Comparison of ENCODE assay signal across 20 cellular contexts in the genomic region with DNA sequence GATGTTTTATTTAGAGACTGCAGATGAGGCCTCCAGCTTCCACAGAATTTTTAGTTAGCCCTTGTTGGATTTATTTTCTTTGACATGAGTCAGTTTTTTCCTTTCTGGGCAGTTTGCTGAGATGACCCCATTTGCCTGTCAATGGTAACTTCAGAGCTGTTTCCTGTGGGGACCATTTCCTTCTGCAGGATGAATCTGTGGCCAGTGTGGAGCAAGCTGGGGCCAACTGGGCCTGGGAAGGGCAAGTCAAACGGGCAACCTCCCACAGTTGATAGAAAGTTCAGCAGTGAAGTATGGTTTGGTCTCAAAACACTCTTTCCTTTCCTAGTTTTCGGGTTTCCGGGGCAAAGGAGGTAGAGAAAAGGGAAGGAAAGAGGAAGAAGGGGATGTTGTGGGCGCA.
"Had no signal": no experiment of that assay in that cellular context is flagged by ENCODE, and none has a peak within 500 bp of the region (broad histone marks: within the 10 kb centered on the region; RNA-seq: fewer than 3 reads in every experiment).

No MANE protein-coding gene starts in this region.

- H3K27ac ChIP-seq: adrenal gland had no signal

- H3K4me1 Mint-ChIP-seq: T-cell had no signal

- ATAC-seq: activated CD4-positive, CD25-positive, alpha-beta regulatory T cell treated with anti-CD3 and anti-CD28 coated beads, Interleukin-2, amount 50 U/mL, for 24 hours; activated CD8-positive, alpha-beta T cell treated with anti-CD3 and anti-CD28 coated beads, Interleukin-2, amount 10 ng/mL, durations not matched to agents 7 days and 5 days; T-cell had no signal

- H3K27me3 Mint-ChIP-seq: activated naive CD8-positive, alpha-beta T cell treated with anti-CD3 and anti-CD28 coated beads, Interleukin-2, amount 10 ng/mL, durations not matched to agents 7 days and 5 days had no signal

- H3K4me3 Mint-ChIP-seq: activated CD8-positive, alpha-beta T cell treated with anti-CD3 and anti-CD28 coated beads, Interleukin-2, amount 10 ng/mL, durations not matched to agents 7 days and 5 days; activated naive CD8-positive, alpha-beta T cell treated with anti-CD3 and anti-CD28 coated beads, Interleukin-2, amount 10 ng/mL, durations not matched to agents 7 days and 5 days; T-cell had no signal

- H3K9me3 ChIP-seq: adrenal gland had no signal

- H3K27me3 ChIP-seq: adrenal gland had no signal

- H3K9me3 Mint-ChIP-seq: activated naive CD8-positive, alpha-beta T cell treated with anti-CD3 and anti-CD28 coated beads, Interleukin-2, amount 10 ng/mL, durations not matched to agents 7 days and 5 days; T-cell had no signal

- H3K36me3 ChIP-seq: adrenal gland, WERI-Rb-1 had no signal

- DNase-seq: activated CD4-positive, alpha-beta T cell treated with anti-CD3 and anti-CD28 coated beads for 4 hours; activated CD8-positive, alpha-beta memory T cell treated with anti-CD3 and anti-CD28 coated beads, Interleukin-2, amount 50 U/mL, for 48 hours; activated CD8-positive, alpha-beta T cell treated with anti-CD3 and anti-CD28 coated beads, Interleukin-2, amount 10 ng/mL, durations not matched to agents 7 days and 5 days; activated naive CD4-positive, alpha-beta T cell treated with anti-CD3 and anti-CD28 coated beads, Interleukin-2, amount 50 U/mL, for 16 hours; activated naive CD8-positive, alpha-beta T cell treated with anti-CD3 and anti-CD28 coated beads, Interleukin-2, amount 10 ng/mL, durations not matched to agents 7 days and 5 days; activated T-cell treated with anti-CD3 and anti-CD28 coated beads, Interleukin-2, amount 50 U/mL, for 1 hour; adrenal gland; anterior cingulate cortex; KBM-7; NCI-H1092; NCI-H1930; NCI-H2107; NCI-H2171 treated with DMSO at 0.1 percent for 48 hours; NCI-H226; NCI-H510A; NCI-H526 treated with DMSO at 0.1 percent for 48 hours; SIG-M5; T-cell; WERI-Rb-1 had no signal

- H3K36me3 Mint-ChIP-seq: activated naive CD8-positive, alpha-beta T cell treated with anti-CD3 and anti-CD28 coated beads, Interleukin-2, amount 10 ng/mL, durations not matched to agents 7 days and 5 days; T-cell had no signal

- H3K4me3 ChIP-seq: adrenal gland had no signal

- H3K27ac Mint-ChIP-seq: activated CD8-positive, alpha-beta T cell treated with anti-CD3 and anti-CD28 coated beads, Interleukin-2, amount 10 ng/mL, durations not matched to agents 7 days and 5 days; activated naive CD8-positive, alpha-beta T cell treated with anti-CD3 and anti-CD28 coated beads, Interleukin-2, amount 10 ng/mL, durations not matched to agents 7 days and 5 days; T-cell had no signal
